ENCODE assay signal across 9 cellular contexts in the genomic region with DNA sequence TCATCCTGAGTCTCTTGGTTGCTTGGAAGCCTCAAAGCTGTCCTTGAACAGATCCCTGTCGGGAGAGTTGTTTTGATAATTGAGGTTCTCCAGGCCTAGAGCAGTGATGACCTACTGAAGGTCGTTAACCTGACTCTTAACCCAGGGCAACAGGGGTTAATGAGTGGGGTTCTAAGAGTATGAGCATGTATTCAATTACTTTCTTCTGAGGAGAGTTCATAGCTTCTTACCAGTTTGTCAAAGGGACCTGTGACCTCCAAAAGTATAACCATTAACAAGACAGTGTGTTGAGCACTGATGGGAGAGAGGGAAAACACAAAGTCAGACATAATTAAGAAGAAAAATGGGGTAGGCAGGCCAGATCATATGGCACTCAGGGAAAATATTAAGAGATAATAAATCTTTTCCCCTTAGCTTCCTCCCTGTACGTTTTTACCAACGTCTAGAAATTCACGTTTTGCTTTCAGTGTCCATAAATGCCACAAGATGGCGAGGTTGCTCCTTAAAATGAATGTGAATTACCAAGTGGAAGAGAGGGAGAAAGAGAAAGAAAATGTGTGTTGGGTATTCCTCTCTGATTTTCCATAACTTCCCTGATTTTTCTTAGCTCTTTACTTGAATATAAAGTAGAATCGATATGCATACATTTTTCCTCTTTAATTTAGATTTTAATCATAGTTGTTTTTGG.
DNase-seq lines count a peak whose midpoint lies in the region; ATAC-seq and TF ChIP-seq lines count a peak whose summit lies in the region.
"Had no signal": no experiment of that assay in that cellular context is flagged by ENCODE, and none has a peak within 500 bp of the region (broad histone marks: within the 10 kb centered on the region; RNA-seq: fewer than 3 reads in every experiment).

No MANE protein-coding gene starts in this region.

- DNase-seq in left ventricle myocardium inferior (no peak), Right ventricle myocardium inferior (ENCODE audit: missing footprints) (no peak), Panc1 (ENCODE audit: low read depth, low spot score) (peak; percentile 35), endothelial cell (ENCODE audit: low spot score) (peak; percentile 29), neuronal stem cell (ENCODE audit: low spot score) (peak; percentile 26), lower leg skin (ENCODE audit: low spot score in 2 of 2) (no peak)
- no peak for DNase-seq in effector memory CD4-positive, alpha-beta T cell

- H3K4me1 ChIP-seq in left ventricle myocardium inferior, result peaks cover 6% of the 10 kb centered on the region
- no peaks in the 10 kb centered on the region for H3K4me1 ChIP-seq in Panc1 (ENCODE audit: control insufficient read depth, insufficient read depth, low read length)
- no peaks in the 10 kb centered on the region for H3K4me1 ChIP-seq in neuronal stem cell (ENCODE audit: control insufficient read depth in 2 of 2, insufficient read depth in 1 of 2, low read depth in 1 of 2, low read length in 2 of 2)
- no peaks in the 10 kb centered on the region for H3K4me1 ChIP-seq in effector memory CD4-positive, alpha-beta T cell (ENCODE audit: control insufficient read depth, insufficient read depth, low read length, poor library complexity, severe bottlenecking)

- H4K91ac ChIP-seq in neuronal stem cell (ENCODE audit: low read depth, low read length, poor library complexity), result no peak overlapping the region

- no peak overlapping the region for H2AK5ac ChIP-seq in neuronal stem cell (ENCODE audit: low read depth, low read length)

- no peaks in the 10 kb centered on the region for H3K36me3 Mint-ChIP-seq in endothelial cell (ENCODE audit: low read depth, unreplicated experiment)

- no peak overlapping the region for H3K9ac ChIP-seq in neuronal stem cell (ENCODE audit: low read depth, low read length, poor library complexity)

- no peak overlapping the region for H3K23ac ChIP-seq in neuronal stem cell (ENCODE audit: low read depth, low read length, poor library complexity)

- no TSS peak for BruUV-seq in Panc1 (replicated peaks; lab: Mats Ljungman, UMichigan)

- no peak overlapping the region for H3K18ac ChIP-seq in neuronal stem cell (ENCODE audit: low read length)

- no peak overlapping the region for H3K27ac ChIP-seq in left ventricle myocardium inferior (replicated peaks)
- H3K27ac ChIP-seq in Panc1 (ENCODE audit: low read length), result no peak overlapping the region
- no peak overlapping the region for H3K27ac ChIP-seq in neuronal stem cell (replicated peaks; ENCODE audit: low read length)
- H3K27ac ChIP-seq in effector memory CD4-positive, alpha-beta T cell (ENCODE audit: insufficient read depth, low read length, poor library complexity, severe bottlenecking), result no peak overlapping the region
- H3K27ac ChIP-seq: epithelial cell of prostate had no signal

- peaks cover 2% of the 10 kb centered on the region for H3K4me1 Mint-ChIP-seq in endothelial cell (ENCODE audit: unreplicated experiment)

- no peaks in the 10 kb centered on the region for H3K27me3 ChIP-seq in left ventricle myocardium inferior (ENCODE audit: low read depth)
- no peaks in the 10 kb centered on the region for H3K27me3 ChIP-seq in Panc1 (ENCODE audit: control insufficient read depth, insufficient read depth, low read length)
- no peaks in the 10 kb centered on the region for H3K27me3 ChIP-seq in neuronal stem cell (ENCODE audit: control insufficient read depth in 3 of 3, insufficient read depth in 3 of 3, low read depth in 1 of 3, low read length in 3 of 3)
- H3K27me3 ChIP-seq in effector memory CD4-positive, alpha-beta T cell (replicated peaks; ENCODE audit: control insufficient read depth, insufficient read depth, low read length, poor library complexity, severe bottlenecking), result no peaks in the 10 kb centered on the region

- no peak overlapping the region for H3K27ac Mint-ChIP-seq in endothelial cell (ENCODE audit: unreplicated experiment)

- no peak overlapping the region for H2BK120ac ChIP-seq in neuronal stem cell (ENCODE audit: low read depth, low read length)

- no peak overlapping the region for H2BK15ac ChIP-seq in neuronal stem cell (ENCODE audit: low read length)

- ATAC-seq in Right ventricle myocardium inferior, result no peak
- ATAC-seq in HG03460 (IDR thresholded peaks at IDR 0.05; ENCODE audit: unreplicated experiment), result peak; percentile 65
- ATAC-seq in Panc1, result peak; percentile 85

- no peak overlapping the region for H4K8ac ChIP-seq in neuronal stem cell (ENCODE audit: low read depth, low read length)

- no peak overlapping the region for H3K14ac ChIP-seq in neuronal stem cell (ENCODE audit: low read length)

- no peak overlapping the region for H3K4me3 Mint-ChIP-seq in endothelial cell (ENCODE audit: unreplicated experiment)

- no peak overlapping the region for H3K4me3 ChIP-seq in left ventricle myocardium inferior
- no peak overlapping the region for H3K4me3 ChIP-seq in Panc1 (ENCODE audit: low read depth in 2 of 2, low read length in 2 of 2)
- no peak overlapping the region for H3K4me3 ChIP-seq in neuronal stem cell (ENCODE audit: low read length in 2 of 2)
- H3K4me3 ChIP-seq in lower leg skin (ENCODE audit: low read depth, poor library complexity, severe bottlenecking), result no peak overlapping the region
- no peak overlapping the region for H3K4me3 ChIP-seq in effector memory CD4-positive, alpha-beta T cell (ENCODE audit: insufficient read depth, low read depth, low read length, poor library complexity, severe bottlenecking)

- in situ Hi-C loops in Panc1 (cut with HindIII; ENCODE audit: low pct_unique_long_range_greater_than_20kb, low sequenced_read_pairs), result no loop called here

- CTCF ChIA-PET in Panc1 (lab: Charles Lee), result interaction anchor here (1.3 kb wide), 1 partner anchor 1473 kb away, joined by 6 read pairs; no protein-coding TSS in a partner anchor

- H3K9me3 ChIP-seq in left ventricle myocardium inferior (replicated peaks), result no peaks in the 10 kb centered on the region
- no peaks in the 10 kb centered on the region for H3K9me3 ChIP-seq in Panc1 (ENCODE audit: control insufficient read depth, insufficient read depth, low read depth, low read length)
- H3K9me3 ChIP-seq in neuronal stem cell (replicated peaks in 1 of 2; ENCODE audit: control insufficient read depth in 2 of 2, insufficient read depth in 1 of 2, low read depth in 1 of 2, low read length in 2 of 2), result no peaks in the 10 kb centered on the region
- H3K9me3 ChIP-seq in effector memory CD4-positive, alpha-beta T cell (ENCODE audit: control insufficient read depth, low read length), result no peaks in the 10 kb centered on the region

- H3K79me1 ChIP-seq in neuronal stem cell (ENCODE audit: low read depth, low read length), result no peaks in the 10 kb centered on the region

- intact Hi-C loops in left ventricle myocardium inferior (cut with micrococcal nuclease), result no loop called here
- intact Hi-C loops in Right ventricle myocardium inferior (cut with DNase I), result no loop called here
- intact Hi-C loops in Panc1 (cut with micrococcal nuclease; ENCODE audit: unreplicated experiment), result loop anchor here (2.0 to 10.0 kb wide), 4 partner anchors 92 to 1502 kb away; no protein-coding TSS in a partner anchor
- intact Hi-C loops in lower leg skin (cut with DNase I; ENCODE audit: low total_unique reads), result no loop called here

- H3K27me3 Mint-ChIP-seq in endothelial cell (ENCODE audit: unreplicated experiment), result peaks cover 1% of the 10 kb centered on the region

- peak overlapping the region; percentile 27 for H2AFZ ChIP-seq in neuronal stem cell (ENCODE audit: low read length)

- H2BK12ac ChIP-seq in neuronal stem cell (ENCODE audit: low read length), result no peak overlapping the region

- POLR2A ChIA-PET in Panc1 (lab: Charles Lee), result no interaction called here

- no peak overlapping the region for H3K4ac ChIP-seq in neuronal stem cell (ENCODE audit: low read length)

- H3K4me2 ChIP-seq in neuronal stem cell (ENCODE audit: insufficient read depth, low read length, poor library complexity, severe bottlenecking), result no peak overlapping the region

- TF ChIP-seq CTCF in left ventricle myocardium inferior (IDR thresholded peaks at IDR 0.05; ENCODE audit: borderline replicate concordance), result peak; percentile 55
- peak; percentile 72; the same call in 1 of the 2 replicates for TF ChIP-seq CTCF in Panc1 (IDR thresholded peaks at IDR 0.05)
- peak; percentile 47 for TF ChIP-seq CTCF in endothelial cell (IDR thresholded peaks at IDR 0.05; ENCODE audit: unreplicated experiment)
- TF ChIP-seq CTCF in lower leg skin (IDR thresholded peaks at IDR 0.05), result no peak

- H3K9me3 Mint-ChIP-seq in endothelial cell (ENCODE audit: unreplicated experiment), result no peaks in the 10 kb centered on the region

- H3K36me3 ChIP-seq in left ventricle myocardium inferior (no peaks in the 10 kb centered on the region), Panc1 (ENCODE audit: control insufficient read depth, insufficient read depth, low read length) (no peaks in the 10 kb centered on the region), neuronal stem cell (replicated peaks in 1 of 2; ENCODE audit: control insufficient read depth in 2 of 2, insufficient read depth in 2 of 2, low read length in 2 of 2) (no peaks in the 10 kb centered on the region)
- H3K36me3 ChIP-seq in effector memory CD4-positive, alpha-beta T cell (ENCODE audit: control insufficient read depth, insufficient read depth, low read length), result no peaks in the 10 kb centered on the region

- H2BK5ac ChIP-seq in neuronal stem cell (ENCODE audit: low read length), result no peak overlapping the region

- no CpG with 5 or more reads among the region's 7 CpGs for WGBS in neuronal stem cell (ENCODE audit: extremely low coverage in 2 of 2, insufficient read length in 2 of 2, insufficient replicate concordance in 1 of 2), 2 donors
- WGBS in lower leg skin, 2 donors, result 27% methylated on average over 7 of the region's 7 CpGs

- no peak for TF ChIP-seq POLR2A in lower leg skin (IDR thresholded peaks at IDR 0.05)

Comparison
In these comparisons a context has a peak if more than half of its experiments do, and no peak if none do; other contexts are left out.
1. DNase-seq: peak in Panc1 (single experiment), endothelial cell (single experiment) and neuronal stem cell (single experiment); none in left ventricle myocardium inferior (single experiment), Right ventricle myocardium inferior (single experiment), lower leg skin (0 of 2) and effector memory CD4-positive, alpha-beta T cell (0 of 3).
2. CTCF ChIP-seq: peak in left ventricle myocardium inferior (single experiment), Panc1 (single experiment) and endothelial cell (single experiment); none in lower leg skin (0 of 3).